Comparison of ENCODE assay signal across 1 cellular context in genomic region chr7:108569381-108570145, GRCh38.
TF ChIP-seq lines count a peak whose summit lies in the region.

Gene DNAJB9 (plus strand): TSS chr7:108569874. CDS start chr7:108571727, 1,853 bp downstream.
A gene with protein sequence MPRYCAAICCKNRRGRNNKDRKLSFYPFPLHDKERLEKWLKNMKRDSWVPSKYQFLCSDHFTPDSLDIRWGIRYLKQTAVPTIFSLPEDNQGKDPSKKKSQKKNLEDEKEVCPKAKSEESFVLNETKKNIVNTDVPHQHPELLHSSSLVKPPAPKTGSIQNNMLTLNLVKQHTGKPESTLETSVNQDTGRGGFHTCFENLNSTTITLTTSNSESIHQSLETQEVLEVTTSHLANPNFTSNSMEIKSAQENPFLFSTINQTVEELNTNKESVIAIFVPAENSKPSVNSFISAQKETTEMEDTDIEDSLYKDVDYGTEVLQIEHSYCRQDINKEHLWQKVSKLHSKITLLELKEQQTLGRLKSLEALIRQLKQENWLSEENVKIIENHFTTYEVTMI (minus strand): TSS chr7:108569706. CDS start chr7:108569569, 137 bp downstream.

TF ChIP-seq in HepG2, 621 proteins besides CTCF, POLR2A, EP300 and RAD21 (continued from another document and continues in another):
- peak; percentile 50; the same call in 1 of the 2 replicates for TF ChIP-seq AHDC1 (CRISPR knock-in tag; IDR thresholded peaks at IDR 0.05; ENCODE audit: borderline replicate concordance)
- TF ChIP-seq MYNN (CRISPR knock-in tag; IDR thresholded peaks at IDR 0.05; ENCODE audit: low read depth) = peak; percentile 28; the same call in 1 of the 2 replicates
- peak; percentile 89; the same call in 1 of the 2 replicates for TF ChIP-seq ZNF101 (CRISPR knock-in tag; IDR thresholded peaks at IDR 0.05; ENCODE audit: borderline replicate concordance, low read depth)
- TF ChIP-seq SYNCRIP (IDR thresholded peaks at IDR 0.05; ENCODE audit: insufficient read depth, low read depth, low read length) = no peak
- TF ChIP-seq, protein P1, sequence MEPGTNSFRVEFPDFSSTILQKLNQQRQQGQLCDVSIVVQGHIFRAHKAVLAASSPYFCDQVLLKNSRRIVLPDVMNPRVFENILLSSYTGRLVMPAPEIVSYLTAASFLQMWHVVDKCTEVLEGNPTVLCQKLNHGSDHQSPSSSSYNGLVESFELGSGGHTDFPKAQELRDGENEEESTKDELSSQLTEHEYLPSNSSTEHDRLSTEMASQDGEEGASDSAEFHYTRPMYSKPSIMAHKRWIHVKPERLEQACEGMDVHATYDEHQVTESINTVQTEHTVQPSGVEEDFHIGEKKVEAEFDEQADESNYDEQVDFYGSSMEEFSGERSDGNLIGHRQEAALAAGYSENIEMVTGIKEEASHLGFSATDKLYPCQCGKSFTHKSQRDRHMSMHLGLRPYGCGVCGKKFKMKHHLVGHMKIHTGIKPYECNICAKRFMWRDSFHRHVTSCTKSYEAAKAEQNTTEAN (CRISPR knock-in tag; conservative IDR thresholded peaks at IDR 0.05) = peak; percentile 92
- 0 out of 2 replicates have a peak, but pooled peaks have one; percentile 78 for TF ChIP-seq KDM3A (CRISPR knock-in tag; IDR thresholded peaks at IDR 0.05; ENCODE audit: low read depth)
- TF ChIP-seq ZNF747 (CRISPR knock-in tag; IDR thresholded peaks at IDR 0.05; ENCODE audit: borderline replicate concordance) = peak; percentile 89
- TF ChIP-seq ZNF749 (CRISPR knock-in tag; IDR thresholded peaks at IDR 0.05; ENCODE audit: borderline replicate concordance) = peak; percentile 69; the same call in 1 of the 2 replicates
- TF ChIP-seq ZBTB7A (CRISPR knock-in tag; IDR thresholded peaks at IDR 0.05) = peak; percentile 77; the same call in 1 of the 2 replicates
- TF ChIP-seq SOX6 (IDR thresholded peaks at IDR 0.05) = no peak
- TF ChIP-seq SOX6 (CRISPR knock-in tag; IDR thresholded peaks at IDR 0.05) = peak; percentile 79
- peak; percentile 97 for TF ChIP-seq RBFOX2 (IDR thresholded peaks at IDR 0.05; ENCODE audit: low read depth, low read length)
- TF ChIP-seq MTA1 (CRISPR knock-in tag; IDR thresholded peaks at IDR 0.05; ENCODE audit: borderline replicate concordance) = no peak
- TF ChIP-seq KAT7 (CRISPR knock-in tag; IDR thresholded peaks at IDR 0.05; ENCODE audit: borderline replicate concordance) = peak; percentile 72
- TF ChIP-seq TGIF2 (CRISPR knock-in tag; IDR thresholded peaks at IDR 0.05) = peak; percentile 91; the same call in 1 of the 2 replicates
- peak; percentile 76 for TF ChIP-seq HNRNPLL (IDR thresholded peaks at IDR 0.05; ENCODE audit: low read depth, low read length, poor library complexity, severe bottlenecking)
- no peak for TF ChIP-seq CBX2 (IDR thresholded peaks at IDR 0.05; ENCODE audit: low read depth, low read length)
- TF ChIP-seq CBX2 (CRISPR knock-in tag; IDR thresholded peaks at IDR 0.05; ENCODE audit: low read depth) = no peak
- peak; percentile 88 for TF ChIP-seq SIN3A (IDR thresholded peaks at IDR 0.05; ENCODE audit: borderline replicate concordance, low read depth, low read length)
- TF ChIP-seq ZNF432 (CRISPR knock-in tag; IDR thresholded peaks at IDR 0.05; ENCODE audit: borderline replicate concordance) = no peak
- no peak for TF ChIP-seq ZNF382 (CRISPR knock-in tag; IDR thresholded peaks at IDR 0.05; ENCODE audit: borderline replicate concordance)
- no peak for TF ChIP-seq FOXP1 (IDR thresholded peaks at IDR 0.05)
- peak; percentile 58; the same call in 1 of the 2 replicates for TF ChIP-seq FOXP1 (CRISPR knock-in tag; IDR thresholded peaks at IDR 0.05)
- peak; percentile 71; the same call in 1 of the 2 replicates for TF ChIP-seq ZNF138 (CRISPR knock-in tag; IDR thresholded peaks at IDR 0.05; ENCODE audit: low read depth)
- TF ChIP-seq KDM5A (IDR thresholded peaks at IDR 0.05; ENCODE audit: borderline replicate concordance, low read length) = peak; percentile 77; the same call in 1 of the 2 replicates
- TF ChIP-seq, protein P2, sequence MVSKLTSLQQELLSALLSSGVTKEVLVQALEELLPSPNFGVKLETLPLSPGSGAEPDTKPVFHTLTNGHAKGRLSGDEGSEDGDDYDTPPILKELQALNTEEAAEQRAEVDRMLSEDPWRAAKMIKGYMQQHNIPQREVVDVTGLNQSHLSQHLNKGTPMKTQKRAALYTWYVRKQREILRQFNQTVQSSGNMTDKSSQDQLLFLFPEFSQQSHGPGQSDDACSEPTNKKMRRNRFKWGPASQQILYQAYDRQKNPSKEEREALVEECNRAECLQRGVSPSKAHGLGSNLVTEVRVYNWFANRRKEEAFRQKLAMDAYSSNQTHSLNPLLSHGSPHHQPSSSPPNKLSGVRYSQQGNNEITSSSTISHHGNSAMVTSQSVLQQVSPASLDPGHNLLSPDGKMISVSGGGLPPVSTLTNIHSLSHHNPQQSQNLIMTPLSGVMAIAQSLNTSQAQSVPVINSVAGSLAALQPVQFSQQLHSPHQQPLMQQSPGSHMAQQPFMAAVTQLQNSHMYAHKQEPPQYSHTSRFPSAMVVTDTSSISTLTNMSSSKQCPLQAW (CRISPR knock-in tag; IDR thresholded peaks at IDR 0.05) = peak; percentile 87
- peak; percentile 85; the same call in 1 of the 2 replicates for TF ChIP-seq ZNF451 (CRISPR knock-in tag; IDR thresholded peaks at IDR 0.05)
- peak; percentile 82; the same call in 1 of the 2 replicates for TF ChIP-seq GLI4 (CRISPR knock-in tag; IDR thresholded peaks at IDR 0.05; ENCODE audit: borderline replicate concordance)
- TF ChIP-seq HNRNPH1 (optimal IDR thresholded peaks at IDR 0.05; ENCODE audit: low read depth, low read length) = peak; percentile 96
- TF ChIP-seq SMC3 (IDR thresholded peaks at IDR 0.05; ENCODE audit: low read length) = no peak
- peak; percentile 81 for TF ChIP-seq BHLHE40 (IDR thresholded peaks at IDR 0.05; ENCODE audit: low read length)
- no peak for TF ChIP-seq ZNF296 (CRISPR knock-in tag; conservative IDR thresholded peaks at IDR 0.05)
- 0 out of 2 replicates have a peak, but pooled peaks have one; percentile 17 for TF ChIP-seq IRX3 (CRISPR knock-in tag; IDR thresholded peaks at IDR 0.05; ENCODE audit: borderline replicate concordance, low read depth)
- TF ChIP-seq HOXA7 (CRISPR knock-in tag; IDR thresholded peaks at IDR 0.05) = no peak
- TF ChIP-seq HIC2 (CRISPR knock-in tag; IDR thresholded peaks at IDR 0.05; ENCODE audit: low read depth) = no peak
- TF ChIP-seq HMG20B (CRISPR knock-in tag; conservative IDR thresholded peaks at IDR 0.05) = no peak
- peak; percentile 80; the same call in 1 of the 2 replicates for TF ChIP-seq MIER3 (CRISPR knock-in tag; IDR thresholded peaks at IDR 0.05; ENCODE audit: borderline replicate concordance)
- no peak for TF ChIP-seq TAF15 (IDR thresholded peaks at IDR 0.05; ENCODE audit: low read depth, low read length, poor library complexity, severe bottlenecking)
- no peak for TF ChIP-seq XRCC5 (optimal IDR thresholded peaks at IDR 0.05; ENCODE audit: low read length)
- TF ChIP-seq MXD4 (CRISPR knock-in tag; IDR thresholded peaks at IDR 0.05) = peak; percentile 87
- 0 out of 2 replicates have a peak, but pooled peaks have one; percentile 41 for TF ChIP-seq MIXL1 (CRISPR knock-in tag; IDR thresholded peaks at IDR 0.05)
- TF ChIP-seq, protein P3, sequence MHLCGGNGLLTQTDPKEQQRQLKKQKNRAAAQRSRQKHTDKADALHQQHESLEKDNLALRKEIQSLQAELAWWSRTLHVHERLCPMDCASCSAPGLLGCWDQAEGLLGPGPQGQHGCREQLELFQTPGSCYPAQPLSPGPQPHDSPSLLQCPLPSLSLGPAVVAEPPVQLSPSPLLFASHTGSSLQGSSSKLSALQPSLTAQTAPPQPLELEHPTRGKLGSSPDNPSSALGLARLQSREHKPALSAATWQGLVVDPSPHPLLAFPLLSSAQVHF (CRISPR knock-in tag; IDR thresholded peaks at IDR 0.05) = peak; percentile 85; the same call in 1 of the 2 replicates
- TF ChIP-seq UBTF (CRISPR knock-in tag; IDR thresholded peaks at IDR 0.05) = peak; percentile 98
- no peak; the same call in 1 of the 2 replicates for TF ChIP-seq ZFAT (CRISPR knock-in tag; conservative IDR thresholded peaks at IDR 0.05)
- no peak for TF ChIP-seq KDM6A (CRISPR knock-in tag; IDR thresholded peaks at IDR 0.05; ENCODE audit: low read depth)
- TF ChIP-seq MED8 (CRISPR knock-in tag; IDR thresholded peaks at IDR 0.05; ENCODE audit: insufficient replicate concordance) = peak; percentile 63
- TF ChIP-seq ZBTB39 (CRISPR knock-in tag; IDR thresholded peaks at IDR 0.05) = no peak
- TF ChIP-seq, protein P4, sequence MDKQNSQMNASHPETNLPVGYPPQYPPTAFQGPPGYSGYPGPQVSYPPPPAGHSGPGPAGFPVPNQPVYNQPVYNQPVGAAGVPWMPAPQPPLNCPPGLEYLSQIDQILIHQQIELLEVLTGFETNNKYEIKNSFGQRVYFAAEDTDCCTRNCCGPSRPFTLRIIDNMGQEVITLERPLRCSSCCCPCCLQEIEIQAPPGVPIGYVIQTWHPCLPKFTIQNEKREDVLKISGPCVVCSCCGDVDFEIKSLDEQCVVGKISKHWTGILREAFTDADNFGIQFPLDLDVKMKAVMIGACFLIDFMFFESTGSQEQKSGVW (CRISPR knock-in tag; IDR thresholded peaks at IDR 0.05; ENCODE audit: borderline replicate concordance) = no peak; the same call in 1 of the 2 replicates
- peak; percentile 1; the same call in 1 of the 2 replicates for TF ChIP-seq ZNF30 (CRISPR knock-in tag; IDR thresholded peaks at IDR 0.05)
